8 cellular contexts compared by ENCODE assay signal in the genomic region with DNA sequence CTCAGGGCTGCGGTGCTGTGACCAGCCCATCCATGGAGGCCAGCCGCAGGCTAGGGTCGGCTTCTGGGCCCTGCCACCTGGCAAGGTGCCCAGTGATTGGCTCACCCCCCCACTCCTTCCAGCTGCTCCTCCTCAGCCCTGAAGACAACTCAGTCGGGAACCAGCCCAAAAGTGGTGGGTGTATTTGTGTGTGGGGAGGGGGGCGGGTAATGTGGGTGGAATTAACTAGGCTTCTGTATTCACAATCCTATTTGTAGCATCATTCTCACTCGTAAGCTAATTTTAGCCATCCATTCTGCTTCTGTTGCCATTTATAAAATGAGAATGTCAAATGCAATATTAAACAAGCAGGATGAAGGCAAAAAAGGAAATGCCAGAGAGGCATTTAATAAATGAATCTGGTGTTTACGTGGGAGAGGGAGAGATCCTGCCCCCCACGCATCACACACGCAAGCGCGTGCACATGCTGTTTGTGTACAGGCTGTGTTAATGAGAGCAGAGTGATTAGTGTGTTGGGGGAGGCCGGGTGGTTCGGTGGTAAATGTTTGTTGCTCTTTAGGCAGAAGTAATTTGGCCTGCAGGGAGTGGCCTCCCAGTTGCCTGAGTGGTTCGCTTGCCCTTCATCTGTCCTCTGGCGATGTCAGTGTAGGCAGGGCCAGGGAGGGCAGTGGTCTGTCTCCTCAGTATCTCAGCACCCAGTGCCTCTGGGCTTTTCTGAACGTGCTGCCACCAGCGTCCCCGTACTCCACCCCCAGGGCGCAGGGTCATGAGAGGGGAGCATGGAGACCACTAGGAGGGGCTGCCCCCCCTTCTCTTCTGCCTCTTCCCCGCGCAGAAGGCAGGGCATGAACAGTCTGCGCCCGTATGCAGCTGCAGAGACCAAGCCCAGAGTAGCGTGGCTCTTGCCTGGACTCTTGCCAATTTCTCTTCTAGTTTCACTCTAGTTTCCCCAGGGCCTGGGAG.
DNase-seq lines count a peak whose midpoint lies in the region; FAIRE-seq and TF ChIP-seq lines count a peak whose summit lies in the region.

No MANE protein-coding gene starts in this region.

- H3F3A ChIP-seq in smooth muscle cell (ENCODE audit: low read depth): peaks cover 12% of the 10 kb centered on the region

- FAIRE-seq in GM19239 (lab: Jason Lieb, UNC) (peak; percentile 91), HTR-8/SVneo (lab: Jason Lieb, UNC) (peak; percentile 68)

- no peak overlapping the region for H2AFZ ChIP-seq in smooth muscle cell (ENCODE audit: low read depth)

- H3K4me1 ChIP-seq in smooth muscle cell (ENCODE audit: low read depth): peaks cover 25% of the 10 kb centered on the region

- H3K4me3 ChIP-seq in smooth muscle cell: no peak overlapping the region

- no peak for TF ChIP-seq CTCF in smooth muscle cell (IDR thresholded peaks at IDR 0.05; ENCODE audit: borderline replicate concordance, insufficient read depth, poor library complexity, severe bottlenecking)

- H3K27ac ChIP-seq in smooth muscle cell (ENCODE audit: low read depth): no peak overlapping the region

- WGBS in smooth muscle cell (ENCODE audit: low lambda C conversion rate): 50% methylated on average over 24 of the region's 24 CpGs

- no peaks in the 10 kb centered on the region for H3K79me2 ChIP-seq in smooth muscle cell (ENCODE audit: low read depth)

- no peaks in the 10 kb centered on the region for H3K27me3 ChIP-seq in smooth muscle cell (ENCODE audit: low read depth)

- H3K36me3 ChIP-seq in smooth muscle cell (ENCODE audit: low read depth): no peaks in the 10 kb centered on the region

- peak overlapping the region; percentile 46 for H3K4me2 ChIP-seq in smooth muscle cell

- no peaks in the 10 kb centered on the region for H4K20me1 ChIP-seq in smooth muscle cell (ENCODE audit: low read depth)

- no peaks in the 10 kb centered on the region for H3K9me3 ChIP-seq in smooth muscle cell (replicated peaks; ENCODE audit: low read depth)

- H3K9ac ChIP-seq in smooth muscle cell (ENCODE audit: low read depth): no peak overlapping the region

- DNase-seq in C1 segment of cervical spinal cord (lab: John Stamatoyannopoulos, UW) (peak in 11 of 14 donors; percentile 13 to 64 (median 37)), GM19239 (ENCODE audit: insufficient read length, low spot score) (no peak), HTR-8/SVneo (ENCODE audit: insufficient read length, low spot score) (no peak), NOMO-1 (lab: John Stamatoyannopoulos, UW; ENCODE audit: unreplicated experiment in 2 of 2) (peak; percentile 60 to 69), anterior cingulate cortex (lab: John Stamatoyannopoulos, UW) (peak in 46 of 58 donors; percentile 16 to 80 (median 44)), inferior parietal cortex (ENCODE audit: extremely low spot score) (peak; percentile 53), smooth muscle cell (lab: John Stamatoyannopoulos, UW; ENCODE audit: unreplicated experiment) (no peak), AML-193 (lab: John Stamatoyannopoulos, UW) (no peak)

Comparison
In these comparisons a context has a peak if more than half of its experiments do, and no peak if none do; other contexts are left out.
1. DNase-seq: peak in C1 segment of cervical spinal cord (11 of 14), NOMO-1 (2 of 2), anterior cingulate cortex (46 of 58) and inferior parietal cortex (single experiment); none in GM19239 (single experiment), HTR-8/SVneo (single experiment), smooth muscle cell (single experiment) and AML-193 (0 of 2).